9 cellular contexts compared by ENCODE assay signal in the genomic region with DNA sequence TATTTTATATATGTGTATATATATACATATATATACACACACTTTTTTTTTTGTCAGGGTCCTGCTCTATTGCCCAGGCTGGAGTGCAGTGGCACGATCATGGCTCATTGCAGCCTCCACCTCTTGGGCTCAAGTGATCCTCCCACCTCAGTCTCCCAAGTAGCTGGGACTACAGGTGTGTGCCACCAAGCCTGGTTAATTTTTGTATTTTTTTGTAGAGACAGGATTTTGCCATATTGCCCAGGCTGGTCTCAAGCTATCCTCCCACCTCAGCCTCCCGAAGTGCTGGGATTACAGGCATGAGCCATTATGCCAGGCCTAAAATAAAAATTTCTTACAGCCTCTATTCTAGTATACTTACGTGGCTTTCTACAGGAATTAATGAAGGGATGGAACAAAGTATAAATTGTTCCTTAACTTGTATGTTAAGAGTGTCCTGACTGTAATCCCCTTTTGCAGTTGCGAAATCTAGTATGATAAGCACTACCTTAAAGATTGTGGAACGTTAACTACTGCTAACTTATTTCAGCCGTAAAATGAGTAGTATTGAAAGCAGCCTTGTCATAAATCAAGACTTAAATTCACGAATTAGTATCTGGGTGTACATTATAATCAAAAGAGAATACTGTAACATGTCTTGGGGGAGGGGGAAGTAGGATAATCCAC. TPM values are rescaled to one million over a fixed set of nuclear protein-coding genes. Genes with fewer than 3 reads are reported as not detected.
DNase-seq lines count a peak whose midpoint lies in the region; ATAC-seq, FAIRE-seq and TF ChIP-seq lines count a peak whose summit lies in the region.
"Had no signal": no experiment of that assay in that cellular context is flagged by ENCODE, and none has a peak within 500 bp of the region (broad histone marks: within the 10 kb centered on the region; RNA-seq: fewer than 3 reads in every experiment).

No MANE protein-coding gene starts in this region.

- no peaks in the 10 kb centered on the region for H3K9me3 ChIP-seq in small intestine (ENCODE audit: control insufficient read depth, low read depth)
- H3K9me3 ChIP-seq in WERI-Rb-1 (ENCODE audit: severe bottlenecking) = no peaks in the 10 kb centered on the region

- peaks cover 0 to under 1% of the 10 kb centered on the region in 2 donors for H3K27me3 Mint-ChIP-seq in T-cell

- H3K27ac ChIP-seq in small intestine (ENCODE audit: low read depth in 1 of 2, low read length in 1 of 2) (peak overlapping the region in 1 of 2 donors; percentile 41), WERI-Rb-1 (no peak overlapping the region)

- H3K36me3 Mint-ChIP-seq in T-cell = peaks cover 6% of the 10 kb centered on the region

- DNase-seq in NOMO-1 treated with DMSO at 0.1 percent for 48 hours (lab: John Stamatoyannopoulos, UW; ENCODE audit: unreplicated experiment) (peak; percentile 6), NOMO-1 treated with dmso at 0.1 percent for 144 hours (lab: John Stamatoyannopoulos, UW; ENCODE audit: unreplicated experiment) (no peak), T-cell (no peak), fibroblast of mammary gland (ENCODE audit: low read depth) (no peak), small intestine (peak; percentile 41), globus pallidus (ENCODE audit: low spot score) (no peak), WERI-Rb-1 (no peak)
- no peak for DNase-seq in activated CD4-positive, CD25-positive, alpha-beta regulatory T cell (lab: John Stamatoyannopoulos, UW)

- TF ChIP-seq CTCF in fibroblast of mammary gland (conservative IDR thresholded peaks at IDR 0.05; ENCODE audit: control insufficient read depth, insufficient read depth, low read depth, low read length) (no peak), WERI-Rb-1 (IDR thresholded peaks at IDR 0.05; ENCODE audit: low read depth, low read length) (no peak)

- WGBS in small intestine, 3 donors = 33 to 49% (median 38%) methylated on average over 7 of the region's 7 CpGs

- no peaks in the 10 kb centered on the region for H3K9me3 Mint-ChIP-seq in T-cell

- H3K27me3 ChIP-seq in small intestine (ENCODE audit: control insufficient read depth in 2 of 2, insufficient read depth in 2 of 2, low read length in 2 of 2) (no peaks in the 10 kb centered on the region), WERI-Rb-1 (ENCODE audit: insufficient read depth, low read depth, severe bottlenecking) (no peaks in the 10 kb centered on the region)

- H3K27ac Mint-ChIP-seq in T-cell = peak overlapping the region; percentile 1 to 53

- H3K4me1 ChIP-seq in small intestine (ENCODE audit: control insufficient read depth in 2 of 2, insufficient read depth in 1 of 2, low read depth in 1 of 2, low read length in 1 of 2) = peaks cover 0 to 2% of the 10 kb centered on the region in 2 donors

- H3K4me3 ChIP-seq in fibroblast of mammary gland (ENCODE audit: control insufficient read depth, low read depth, low read length) = peak overlapping the region; percentile 97
- peak overlapping the region in 1 of 2 donors; percentile 79 for H3K4me3 ChIP-seq in small intestine (ENCODE audit: low read depth in 1 of 2, low read length in 2 of 2)
- no peak overlapping the region for H3K4me3 ChIP-seq in WERI-Rb-1 (ENCODE audit: low read depth, low read length)

- H3K36me3 ChIP-seq in small intestine (ENCODE audit: control insufficient read depth in 2 of 2, insufficient read depth in 2 of 2, low read length in 2 of 2) = no peaks in the 10 kb centered on the region
- no peaks in the 10 kb centered on the region for H3K36me3 ChIP-seq in WERI-Rb-1

- POLR2A ChIA-PET in T-cell (lab: Charles Lee) = interaction anchor here in 1 of 2 donors (1.6 kb wide), 1 partner anchor 15 kb away, joined by 6 read pairs; no protein-coding TSS in a partner anchor

- ATAC-seq in T-cell (replicated peaks in 1 of 4) = no peak

- CTCF ChIA-PET in T-cell (lab: Charles Lee) = interaction anchor here (1.0 to 2.9 kb wide), 7 partner anchors 9 to 218 kb away, joined by 4 to 22 read pairs (median 7); no protein-coding TSS in a partner anchor

- peak overlapping the region; percentile 89 to 97 (median 97) for H3K4me3 Mint-ChIP-seq in T-cell

- FAIRE-seq in small intestine (lab: Jason Lieb, UNC) = no peak
- FAIRE-seq: A204.1 had no signal

- H3K4me1 Mint-ChIP-seq in T-cell = peaks cover 51 to 60% (median 52%) of the 10 kb centered on the region in 3 donors

RNA-seq across cellular contexts. Expression of gene TRAF6, which starts 2.1 kb away (rescaled TPM):
- total RNA-seq in T-cell = 10 to 100 TPM; 17.3 to 26.0 (median 19.4) TPM
- polyA plus RNA-seq in small intestine = 1 to 10 TPM; 3.6 to 5.4 (median 3.8) TPM

RNA-seq across cellular contexts. Expression of gene RAG1, which starts 59.9 kb away (rescaled TPM):
- total RNA-seq in T-cell = under 1 TPM; 0.10 to 0.67 (median 0.39) TPM
- 1 to 10 TPM in 2 of 3 donors, under 1 TPM in 1; 0.60 to 3.6 (median 1.4) TPM for polyA plus RNA-seq in small intestine

Comparison
In these comparisons a context has a peak if more than half of its experiments do, and no peak if none do; other contexts are left out.
1. DNase-seq: peak in NOMO-1 treated with DMSO at 0.1 percent for 48 hours (single experiment) and small intestine (single experiment); none in NOMO-1 treated with dmso at 0.1 percent for 144 hours (single experiment), T-cell (0 of 34), fibroblast of mammary gland (single experiment), globus pallidus (single experiment), WERI-Rb-1 (single experiment) and activated CD4-positive, CD25-positive, alpha-beta regulatory T cell (0 of 4).